Comparison of ENCODE assay signal across 8 cellular contexts in genomic region chr2:241702155-241702404, GRCh38. TPM values are rescaled to one million over a fixed set of nuclear protein-coding genes. Genes with fewer than 3 reads are reported as not detected.
A peak's percentile ranks its signal among the peaks of the same experiment; 100 is the strongest.
DNase-seq lines count a peak whose midpoint lies in the region; ATAC-seq and TF ChIP-seq lines count a peak whose summit lies in the region.

No MANE protein-coding gene starts in this region.

- intact Hi-C loops in CD8-positive, alpha-beta T cell (cut with DNase I, micrococcal nuclease) = loop anchor here (1.0 to 10.0 kb wide), 13 partner anchors 15 to 1137 kb away; partner anchors contain the start of genes D2HGDH (in 2 of the 2), RNPEPL1 (in 2 of the 2), ATG4B (in 1 of the 2) and CAPN10 (in 1 of the 2)

- no peaks in the 10 kb centered on the region for H3K9me3 ChIP-seq in CD8-positive, alpha-beta T cell (ENCODE audit: low read length)

- peak overlapping the region; percentile 85 for H3K4me3 Mint-ChIP-seq in CD8-positive, alpha-beta T cell
- H3K4me3 Mint-ChIP-seq in immature natural killer cell = peak overlapping the region in 3 of 5 donors; percentile 77 to 83 (median 81)

- CTCF ChIA-PET in CD8-positive, alpha-beta T cell (lab: Charles Lee) = interaction anchor here (1.0 to 6.0 kb wide), 6 partner anchors 10 to 177 kb away, joined by 4 to 32 read pairs (median 13); partner anchors contain the start of genes D2HGDH and DTYMK

- POLR2A ChIA-PET in CD8-positive, alpha-beta T cell (lab: Charles Lee) = interaction anchor here (1.1 to 6.1 kb wide), 6 partner anchors 15 to 386 kb away, joined by 3 to 70 read pairs (median 6); partner anchors contain the start of genes D2HGDH, DTYMK, HDLBP and SEPTIN2

- peaks cover 11% of the 10 kb centered on the region for H3K4me1 ChIP-seq in CD8-positive, alpha-beta T cell (ENCODE audit: insufficient read depth, low read length)

- H3K4me1 Mint-ChIP-seq in CD8-positive, alpha-beta T cell (ENCODE audit: low read depth) = peaks cover 18% of the 10 kb centered on the region
- peaks cover 7 to 10% of the 10 kb centered on the region in 2 donors for H3K4me1 Mint-ChIP-seq in immature natural killer cell

- H3K4me3 ChIP-seq in CD8-positive, alpha-beta T cell (ENCODE audit: low read depth, low read length) = peak overlapping the region; percentile 86

- H3K27ac ChIP-seq in CD8-positive, alpha-beta T cell (ENCODE audit: low read depth, low read length) = peak overlapping the region; percentile 71

- peak; percentile 82 for ATAC-seq in CD8-positive, alpha-beta T cell
- no peak for ATAC-seq in HG02884 (IDR thresholded peaks at IDR 0.05; ENCODE audit: unreplicated experiment)

- DNase-seq in CD8-positive, alpha-beta T cell = peak; percentile 65 to 93 (median 83)
- DNase-seq in LoVo (ENCODE audit: low spot score) (peak; percentile 88), immature natural killer cell (no peak), OCI-M2 (lab: John Stamatoyannopoulos, UW; ENCODE audit: unreplicated experiment) (no peak), dedifferentiated amniotic fluid mesenchymal stem cell (ENCODE audit: extremely low spot score) (no peak)
- peak in 3 of 4 experiments; percentile 80 to 84 (median 82) for DNase-seq in activated naive CD4-positive, alpha-beta T cell (lab: John Stamatoyannopoulos, UW)
- DNase-seq in stimulated activated CD4-positive, alpha-beta T cell treated with anti-CD3 and anti-CD28 coated beads, TNF-alpha, amount 100 ng/mL, for 4 hours (ENCODE audit: low read depth in 3 of 3) = peak; percentile 75 to 89 (median 82)

- no peaks in the 10 kb centered on the region for H3K9me3 Mint-ChIP-seq in CD8-positive, alpha-beta T cell
- H3K9me3 Mint-ChIP-seq in immature natural killer cell = no peaks in the 10 kb centered on the region

- TF ChIP-seq CTCF in CD8-positive, alpha-beta T cell (IDR thresholded peaks at IDR 0.05) = no peak

- no peak overlapping the region for H3K27ac Mint-ChIP-seq in CD8-positive, alpha-beta T cell
- H3K27ac Mint-ChIP-seq in immature natural killer cell = no peak overlapping the region

- H3K36me3 ChIP-seq in CD8-positive, alpha-beta T cell (ENCODE audit: insufficient read depth, low read length) = no peaks in the 10 kb centered on the region

- peaks cover 18% of the 10 kb centered on the region for H3K36me3 Mint-ChIP-seq in CD8-positive, alpha-beta T cell
- peaks cover 6 to 12% (median 11%) of the 10 kb centered on the region in 3 donors for H3K36me3 Mint-ChIP-seq in immature natural killer cell

- no peaks in the 10 kb centered on the region for H3K27me3 Mint-ChIP-seq in CD8-positive, alpha-beta T cell (ENCODE audit: low read depth)
- peaks cover 2 to 7% (median 3%) of the 10 kb centered on the region in 3 donors for H3K27me3 Mint-ChIP-seq in immature natural killer cell (ENCODE audit: low read depth in 3 of 3)

- no peaks in the 10 kb centered on the region for H3K27me3 ChIP-seq in CD8-positive, alpha-beta T cell (ENCODE audit: insufficient read depth, low read length)

RNA-seq across cellular contexts. Expression of gene ING5, which starts 0.2 kb away (rescaled TPM):
- 10 to 100 TPM; 32.5 to 34.9 TPM for total RNA-seq in CD8-positive, alpha-beta T cell
- polyA plus RNA-seq in immature natural killer cell = 1 to 10 TPM; 6.9 to 7.9 (median 7.7) TPM

RNA-seq across cellular contexts. Expression of gene DTYMK, which starts 15.5 kb away (rescaled TPM):
- total RNA-seq in CD8-positive, alpha-beta T cell = 1 to 10 TPM; 3.7 to 6.0 TPM
- polyA plus RNA-seq in immature natural killer cell = 10 to 100 TPM; 43.8 to 60.3 (median 51.0) TPM

RNA-seq across cellular contexts. Expression of gene D2HGDH, which starts 32.4 kb away (rescaled TPM):
- 10 to 100 TPM; 41.6 to 46.4 TPM for total RNA-seq in CD8-positive, alpha-beta T cell
- polyA plus RNA-seq in immature natural killer cell = 1 to 10 TPM in 2 of 3 donors, under 1 TPM in 1; 0.49 to 2.9 (median 1.5) TPM

Comparison
In these comparisons a context has a peak if more than half of its experiments do, and no peak if none do; other contexts are left out.
1. DNase-seq: peak in CD8-positive, alpha-beta T cell (7 of 7), LoVo (single experiment), activated naive CD4-positive, alpha-beta T cell (3 of 4) and stimulated activated CD4-positive, alpha-beta T cell treated with anti-CD3 and anti-CD28 coated beads, TNF-alpha, amount 100 ng/mL, for 4 hours (3 of 3); none in immature natural killer cell (0 of 3), OCI-M2 (single experiment) and dedifferentiated amniotic fluid mesenchymal stem cell (single experiment).